ENCODE assay signal across 14 cellular contexts in the genomic region with DNA sequence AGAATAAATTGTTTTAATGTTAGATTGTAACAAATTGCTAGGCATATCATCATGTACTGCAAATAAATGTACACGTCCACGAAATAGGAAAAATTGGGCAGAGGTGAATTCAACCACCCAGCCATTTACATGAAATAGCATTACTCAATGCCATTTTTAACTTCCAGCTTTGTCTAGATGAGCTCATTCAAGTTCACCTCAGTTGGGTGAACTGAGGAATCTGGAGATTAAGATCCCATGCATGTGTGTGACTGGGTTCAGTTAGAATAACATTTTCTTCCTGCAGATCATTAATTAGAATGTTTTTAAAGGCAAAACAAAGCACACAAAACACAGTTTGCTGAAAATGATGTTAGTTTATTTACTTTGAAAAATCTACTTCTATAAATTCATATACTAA.
DNase-seq lines count a peak whose midpoint lies in the region; ATAC-seq and TF ChIP-seq lines count a peak whose summit lies in the region.
"Had no signal": no experiment of that assay in that cellular context is flagged by ENCODE, and none has a peak within 500 bp of the region (broad histone marks: within the 10 kb centered on the region; RNA-seq: fewer than 3 reads in every experiment).

No MANE protein-coding gene starts in this region.

- H3K27me3 ChIP-seq in IMR-90 (ENCODE audit: control insufficient read depth, insufficient read depth, low read length): no peaks in the 10 kb centered on the region

- BruUV-seq in IMR-90 (replicated peaks; lab: Mats Ljungman, UMichigan): no TSS peak

- no peak overlapping the region for H3K18ac ChIP-seq in IMR-90 (ENCODE audit: low read depth, low read length)

- H2BK120ac ChIP-seq in IMR-90 (ENCODE audit: low read depth, low read length): no peak overlapping the region

- no peak overlapping the region for H4K8ac ChIP-seq in IMR-90 (ENCODE audit: low read depth in 2 of 2, low read length in 2 of 2)

- H3K36me3 ChIP-seq in IMR-90 (ENCODE audit: control insufficient read depth, insufficient read depth, low read length): no peaks in the 10 kb centered on the region

- H3K4me3 ChIP-seq in IMR-90 (ENCODE audit: insufficient read depth, low read depth, low read length) (no peak overlapping the region), coronary artery (no peak overlapping the region)
- H3K4me3 ChIP-seq: GM23338 had no signal

- POLR2A ChIA-PET in IMR-90 (lab: Charles Lee; ENCODE audit: unreplicated experiment): no interaction called here

- no peak overlapping the region for H4K91ac ChIP-seq in IMR-90 (ENCODE audit: insufficient read depth, low read depth, low read length)

- intact Hi-C loops in IMR-90 (cut with micrococcal nuclease): no loop called here

- no peak overlapping the region for H3K4me2 ChIP-seq in IMR-90 (ENCODE audit: low read depth, low read length)
- H3K4me2 ChIP-seq: GM23338 had no signal

- no peak overlapping the region for H3K14ac ChIP-seq in IMR-90 (replicated peaks; ENCODE audit: low read depth, low read length)

- in situ Hi-C loops in IMR-90 (cut with MboI; ENCODE audit: low sequenced_read_pairs): loop anchor here (10.0 kb wide), 1 partner anchor 811 kb away; no protein-coding TSS in a partner anchor

- no peak overlapping the region for H3K23ac ChIP-seq in IMR-90 (ENCODE audit: low read depth, low read length)

- H3K9ac ChIP-seq in IMR-90 (ENCODE audit: low read depth, low read length): no peak overlapping the region

- DNase-seq in IMR-90 (peak; percentile 11), glomerular visceral epithelial cell (ENCODE audit: extremely low spot score) (peak; percentile 43), kidney tubule cell (ENCODE audit: low spot score) (peak; percentile 88), renal cortical epithelial cell (ENCODE audit: low read depth) (peak; percentile 96), NCI-H446 treated with DMSO at 0.1 percent for 48 hours (lab: John Stamatoyannopoulos, UW) (no peak), coronary artery (ENCODE audit: low spot score) (no peak)
- DNase-seq: C1 segment of cervical spinal cord; CD4-positive, alpha-beta T cell; DMS79 treated with DMSO at 0.1 percent for 48 hours; EL; H7 had no signal

- H3K9me3 ChIP-seq in IMR-90 (ENCODE audit: control insufficient read depth, insufficient read depth, low read length): no peaks in the 10 kb centered on the region

- no peak overlapping the region for H2BK20ac ChIP-seq in IMR-90 (ENCODE audit: low read depth, low read length)

- no peak overlapping the region for H2AK5ac ChIP-seq in IMR-90 (ENCODE audit: low read depth, low read length)

- H3K27ac ChIP-seq in IMR-90 (ENCODE audit: insufficient read depth, low read length): no peak overlapping the region
- H3K27ac ChIP-seq in coronary artery: no peak overlapping the region

- H3K4me1 ChIP-seq in IMR-90 (ENCODE audit: control insufficient read depth, insufficient read depth, low read length): no peaks in the 10 kb centered on the region

- WGBS in IMR-90 (ENCODE audit: extremely low coverage in 2 of 2, insufficient read length in 1 of 2), 2 experiments: no CpG with 5 or more reads among the region's 2 CpGs

- TF ChIP-seq CTCF in IMR-90 (conservative IDR thresholded peaks at IDR 0.05; ENCODE audit: low read depth, low read length) (no peak), coronary artery (IDR thresholded peaks at IDR 0.05) (no peak)

- dilution Hi-C loops in IMR-90 (cut with HindIII; ENCODE audit: low sequenced_read_pairs, unreplicated experiment): no loop called here

- no peak for TF ChIP-seq RAD21 in IMR-90 (IDR thresholded peaks at IDR 0.05; ENCODE audit: low read length)

- H3K79me1 ChIP-seq in IMR-90 (ENCODE audit: low read depth in 1 of 2, low read length in 2 of 2): no peaks in the 10 kb centered on the region

- ATAC-seq in IMR-90 (ENCODE audit: low read depth) (no peak), GM18870 (IDR thresholded peaks at IDR 0.05; ENCODE audit: unreplicated experiment) (no peak), HG03342 (IDR thresholded peaks at IDR 0.05; ENCODE audit: unreplicated experiment) (no peak)
- ATAC-seq: GM23338 had no signal

- no peak overlapping the region for H2BK5ac ChIP-seq in IMR-90 (ENCODE audit: low read depth, low read length, poor library complexity, severe bottlenecking)

- H3K56ac ChIP-seq in IMR-90 (ENCODE audit: extremely low read depth, insufficient read depth, low read length): no peak overlapping the region

- no peak overlapping the region for H4K5ac ChIP-seq in IMR-90 (ENCODE audit: low read depth, low read length)

- H2AK9ac ChIP-seq in IMR-90 (replicated peaks; ENCODE audit: low read depth, low read length, poor library complexity): no peak overlapping the region

- CTCF ChIA-PET in IMR-90 (lab: Yijun Ruan, JAX): interaction anchor here (0.7 kb wide), 1 partner anchor 620 kb away, joined by 5 read pairs; no protein-coding TSS in a partner anchor

- H3K9me1 ChIP-seq in IMR-90 (ENCODE audit: insufficient read depth, low read length): no peaks in the 10 kb centered on the region

- TF ChIP-seq POLR2A in IMR-90 (IDR thresholded peaks at IDR 0.05; ENCODE audit: low read depth, low read length): no peak

- no peaks in the 10 kb centered on the region for H4K20me1 ChIP-seq in IMR-90 (ENCODE audit: insufficient read depth, low read length)

- H2AFZ ChIP-seq in IMR-90 (replicated peaks; ENCODE audit: low read length, poor library complexity): no peak overlapping the region
- H2AFZ ChIP-seq: GM23338 had no signal

- H2BK15ac ChIP-seq in IMR-90 (ENCODE audit: low read depth, low read length): no peak overlapping the region

- H3K4ac ChIP-seq in IMR-90 (ENCODE audit: low read depth, low read length): no peak overlapping the region

TF ChIP-seq in IMR-90, 13 proteins besides CTCF, POLR2A, EP300 and RAD21:
- TF ChIP-seq, protein P1, sequence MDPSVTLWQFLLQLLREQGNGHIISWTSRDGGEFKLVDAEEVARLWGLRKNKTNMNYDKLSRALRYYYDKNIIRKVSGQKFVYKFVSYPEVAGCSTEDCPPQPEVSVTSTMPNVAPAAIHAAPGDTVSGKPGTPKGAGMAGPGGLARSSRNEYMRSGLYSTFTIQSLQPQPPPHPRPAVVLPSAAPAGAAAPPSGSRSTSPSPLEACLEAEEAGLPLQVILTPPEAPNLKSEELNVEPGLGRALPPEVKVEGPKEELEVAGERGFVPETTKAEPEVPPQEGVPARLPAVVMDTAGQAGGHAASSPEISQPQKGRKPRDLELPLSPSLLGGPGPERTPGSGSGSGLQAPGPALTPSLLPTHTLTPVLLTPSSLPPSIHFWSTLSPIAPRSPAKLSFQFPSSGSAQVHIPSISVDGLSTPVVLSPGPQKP (IDR thresholded peaks at IDR 0.05; ENCODE audit: borderline replicate concordance, low read depth, low read length): no peak
- TF ChIP-seq MAFK (IDR thresholded peaks at IDR 0.05; ENCODE audit: low read depth, low read length) (no peak), FOS (IDR thresholded peaks at IDR 0.05; ENCODE audit: low read depth, low read length) (no peak), CEBPB (IDR thresholded peaks at IDR 0.05; ENCODE audit: low read depth, low read length) (no peak), NFE2L2 (IDR thresholded peaks at IDR 0.05; ENCODE audit: low read depth, low read length) (no peak), RCOR1 (IDR thresholded peaks at IDR 0.05; ENCODE audit: insufficient replicate concordance, low read length) (no peak), CHD1 (IDR thresholded peaks at IDR 0.05; ENCODE audit: low read depth, low read length) (no peak), RFX5 (IDR thresholded peaks at IDR 0.05; ENCODE audit: low read depth, low read length) (no peak), MXI1 (IDR thresholded peaks at IDR 0.05; ENCODE audit: borderline replicate concordance, low read depth, low read length) (no peak), SMC3 (IDR thresholded peaks at IDR 0.05; ENCODE audit: low read depth, low read length) (no peak), MAZ (IDR thresholded peaks at IDR 0.05; ENCODE audit: borderline replicate concordance, low read depth, low read length) (no peak), BHLHE40 (IDR thresholded peaks at IDR 0.05; ENCODE audit: low read depth, low read length) (no peak)
- TF ChIP-seq, protein P2, sequence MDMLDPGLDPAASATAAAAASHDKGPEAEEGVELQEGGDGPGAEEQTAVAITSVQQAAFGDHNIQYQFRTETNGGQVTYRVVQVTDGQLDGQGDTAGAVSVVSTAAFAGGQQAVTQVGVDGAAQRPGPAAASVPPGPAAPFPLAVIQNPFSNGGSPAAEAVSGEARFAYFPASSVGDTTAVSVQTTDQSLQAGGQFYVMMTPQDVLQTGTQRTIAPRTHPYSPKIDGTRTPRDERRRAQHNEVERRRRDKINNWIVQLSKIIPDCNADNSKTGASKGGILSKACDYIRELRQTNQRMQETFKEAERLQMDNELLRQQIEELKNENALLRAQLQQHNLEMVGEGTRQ (IDR thresholded peaks at IDR 0.05; ENCODE audit: low read depth, low read length): no peak

Comparison
In these comparisons a context has a peak if more than half of its experiments do, and no peak if none do; other contexts are left out.
1. DNase-seq: peak in IMR-90 (single experiment), glomerular visceral epithelial cell (single experiment), kidney tubule cell (single experiment) and renal cortical epithelial cell (single experiment); none in NCI-H446 treated with DMSO at 0.1 percent for 48 hours (single experiment) and coronary artery (single experiment).